23 cellular contexts compared by ENCODE assay signal in the genomic region with DNA sequence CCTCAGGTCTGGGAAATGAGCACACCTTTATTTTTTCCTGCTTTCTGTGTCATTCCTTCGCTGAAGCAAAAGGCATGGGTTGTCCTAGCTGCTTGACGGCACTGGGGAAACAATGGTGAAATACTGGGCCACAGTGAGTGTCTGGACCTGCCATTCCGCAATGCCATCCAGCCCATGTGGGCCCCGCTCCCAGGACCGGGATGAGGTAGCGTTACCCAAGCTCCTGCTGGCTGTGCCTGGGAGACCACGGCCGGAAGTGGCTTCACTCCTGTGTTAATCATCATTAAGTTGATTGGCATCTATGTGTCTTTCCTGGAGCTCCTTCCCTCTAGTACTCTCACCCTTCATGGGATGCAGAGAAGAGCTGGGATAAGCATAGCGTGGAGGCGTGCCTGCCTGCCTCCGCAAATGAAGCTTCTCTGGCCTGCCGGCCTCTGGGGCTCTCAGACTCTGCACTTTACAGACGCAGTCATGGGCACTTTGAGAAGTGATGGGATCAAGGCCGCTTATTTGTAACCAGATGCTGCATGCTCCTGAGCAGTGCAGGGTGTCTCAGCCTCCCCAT. TPM values are rescaled to one million over a fixed set of nuclear protein-coding genes. Genes with fewer than 3 reads are reported as not detected.
A peak's percentile ranks its signal among the peaks of the same experiment; 100 is the strongest.
DNase-seq lines count a peak whose midpoint lies in the region; ATAC-seq, FAIRE-seq and TF ChIP-seq lines count a peak whose summit lies in the region.
"Had no signal": no experiment of that assay in that cellular context is flagged by ENCODE, and none has a peak within 500 bp of the region (broad histone marks: within the 10 kb centered on the region; RNA-seq: fewer than 3 reads in every experiment).

No MANE protein-coding gene starts in this region.

- no peaks in the 10 kb centered on the region for H3K9me3 ChIP-seq in spleen
- H3K9me3 ChIP-seq: BE2C, HAP-1 had no signal

- TF ChIP-seq CTCF in bronchial epithelial cell (IDR thresholded peaks at IDR 0.05; ENCODE audit: insufficient read depth, low read length, severe bottlenecking) (no peak), spleen (IDR thresholded peaks at IDR 0.05 in 8 of 11, conservative IDR thresholded peaks at IDR 0.05 in 3 of 11) (no peak)

- ATAC-seq in left cardiac atrium (no peak), HG02970 (IDR thresholded peaks at IDR 0.05; ENCODE audit: low FRiP score, unreplicated experiment) (no peak), GM19328 (IDR thresholded peaks at IDR 0.05; ENCODE audit: unreplicated experiment) (no peak)

- H3K4me1 ChIP-seq in spleen, result peaks cover 0 to 4% (median 0%) of the 10 kb centered on the region in 6 donors
- H3K4me1 ChIP-seq: BE2C, HAP-1 had no signal

- peak; percentile 75 for FAIRE-seq in bronchial epithelial cell (lab: Jason Lieb, UNC)
- FAIRE-seq: G401.6, GM12891, GM19239 had no signal

- peaks cover 3% of the 10 kb centered on the region for H3K27me3 ChIP-seq in bronchial epithelial cell (ENCODE audit: control insufficient read depth, insufficient read depth, low read length)
- H3K27me3 ChIP-seq in spleen (replicated peaks in 1 of 7), result peaks cover 0 to 54% (median 9%) of the 10 kb centered on the region in 7 donors

- H3K36me3 ChIP-seq in bronchial epithelial cell (ENCODE audit: control insufficient read depth, insufficient read depth, low read length) (no peaks in the 10 kb centered on the region), spleen (no peaks in the 10 kb centered on the region)
- H3K36me3 ChIP-seq: BE2C, HAP-1 had no signal

- no peak overlapping the region for H3K4me3 ChIP-seq in bronchial epithelial cell (ENCODE audit: low read depth, low read length)
- H3K4me3 ChIP-seq in spleen, result no peak overlapping the region
- H3K4me3 ChIP-seq: GM23248, HAP-1 had no signal

- DNase-seq in cardiac septum (ENCODE audit: low spot score) (peak; percentile 33), left cardiac atrium (no peak), bronchial epithelial cell (ENCODE audit: low read depth) (no peak), spleen (peak; percentile 65)
- DNase-seq: ACHN; BE2C; C1 segment of cervical spinal cord; CD4-positive, CD25-positive, alpha-beta regulatory T cell; CD8-positive, alpha-beta memory T cell; COR-L47; DMS 273 treated with DMSO at 0.1 percent for 48 hours; DMS53; DND-41; GM23248 had no signal

- intact Hi-C loops in cardiac septum (cut with DNase I), result no loop called here
- intact Hi-C loops in left cardiac atrium (cut with DNase I), result no loop called here
- intact Hi-C loops in spleen (cut with DNase I; ENCODE audit: low total_unique reads), result no loop called here

- no peak overlapping the region for H3K27ac ChIP-seq in spleen
- H3K27ac ChIP-seq: GM23248 had no signal

- no peak for TF ChIP-seq POLR2A in spleen (IDR thresholded peaks at IDR 0.05)

- 86 to 91% (median 88%) methylated on average over 14 of the region's 14 CpGs for WGBS in spleen, 5 donors

RNA-seq across cellular contexts. Expression of a gene that starts 16.5 kb away (rescaled TPM):
- total RNA-seq in cardiac septum, result not detected
- total RNA-seq in left cardiac atrium, result not detected
- not detected in 2 replicates for total RNA-seq in bronchial epithelial cell
- under 1 TPM in 1 of 7 donors, not detected in 6; 0.37 TPM for total RNA-seq in spleen
- not detected for polyA plus RNA-seq in spleen
- total RNA-seq: A172; CD4-positive, CD25-positive, alpha-beta regulatory T cell; CD8-positive, alpha-beta memory T cell; GM23248; H4; HT-29 had no signal
- polyA plus RNA-seq: CD4-positive, CD25-positive, alpha-beta regulatory T cell; CD8-positive, alpha-beta memory T cell; GM23248 had no signal

Comparison
In these comparisons a context has a peak if more than half of its experiments do, and no peak if none do; other contexts are left out.
1. DNase-seq: peak in cardiac septum (single experiment) and spleen (single experiment); none in left cardiac atrium (single experiment) and bronchial epithelial cell (single experiment).